ENCODE assay signal across 8 cellular contexts in the genomic region with DNA sequence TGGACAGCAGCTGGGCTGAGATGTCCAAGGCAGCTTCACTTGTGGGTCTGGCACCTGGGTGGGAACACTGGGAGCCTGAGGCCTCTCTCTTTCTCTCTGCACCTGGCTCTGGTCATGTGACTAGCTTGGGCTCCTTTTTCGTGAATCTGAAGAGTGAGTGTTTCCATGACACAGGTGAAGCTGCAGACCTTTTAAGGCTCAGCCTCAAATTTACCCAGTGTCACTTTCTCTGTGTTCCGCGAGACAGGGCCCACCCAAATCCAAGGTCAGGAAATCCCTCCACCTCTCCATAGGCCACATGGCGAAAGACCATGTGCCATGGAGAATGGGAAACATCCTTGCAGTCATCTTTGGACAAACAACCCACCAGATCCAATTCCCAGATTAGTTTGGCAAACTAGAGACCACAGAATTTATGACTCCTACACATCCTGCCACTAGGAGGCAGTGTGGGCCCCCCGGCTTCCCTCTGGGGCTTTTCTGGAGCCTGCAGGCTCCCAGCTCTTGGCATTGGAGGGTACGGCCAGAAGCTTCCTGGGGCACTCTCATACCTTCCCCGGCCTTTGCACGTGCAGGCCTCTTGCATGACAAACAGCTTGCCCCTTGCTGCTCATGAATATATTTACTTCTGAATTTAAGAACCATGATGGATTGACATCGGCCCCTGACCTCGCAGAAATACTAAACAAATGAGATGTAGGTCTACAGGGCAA.
DNase-seq lines count a peak whose midpoint lies in the region; ATAC-seq, FAIRE-seq and TF ChIP-seq lines count a peak whose summit lies in the region.

No MANE protein-coding gene starts in this region.

- H3K4me1 Mint-ChIP-seq in stimulated activated effector memory CD8-positive, alpha-beta T cell treated with anti-CD3 and anti-CD28 coated beads, Interleukin-12 subunit alpha, Interleukin-12 subunit beta, amount 100 ng/mL, for 72 hours, result no peaks in the 10 kb centered on the region

- TF ChIP-seq POLR2A in GM18505 (IDR thresholded peaks at IDR 0.05; ENCODE audit: borderline replicate concordance, extremely low read depth, insufficient read depth, insufficient read length), result no peak

- H3K27me3 ChIP-seq in keratinocyte (ENCODE audit: control insufficient read depth, extremely low read depth, insufficient read depth, low read length), result no peaks in the 10 kb centered on the region

- dilution Hi-C loops in keratinocyte (cut with MboI; ENCODE audit: extremely low pct_ligation_motif_present, low sequenced_read_pairs), result loop anchor here (25.0 kb wide), 1 partner anchor 308 kb away; no protein-coding TSS in a partner anchor

- H2AFZ ChIP-seq in keratinocyte (ENCODE audit: control insufficient read depth, low read length), result no peak overlapping the region

- no peak overlapping the region for H3K4me3 Mint-ChIP-seq in stimulated activated effector memory CD8-positive, alpha-beta T cell treated with anti-CD3 and anti-CD28 coated beads, Interleukin-12 subunit alpha, Interleukin-12 subunit beta, amount 100 ng/mL, for 72 hours

- FAIRE-seq in keratinocyte (lab: Jason Lieb, UNC), result peak; percentile 13

- H3K27ac Mint-ChIP-seq in stimulated activated effector memory CD8-positive, alpha-beta T cell treated with anti-CD3 and anti-CD28 coated beads, Interleukin-12 subunit alpha, Interleukin-12 subunit beta, amount 100 ng/mL, for 72 hours, result no peak overlapping the region

- peak; percentile 55 for DNase-seq in NCI-H82 (lab: John Stamatoyannopoulos, UW)
- no peak for DNase-seq in NCI-H82 treated with DMSO at 0.1 percent for 48 hours (lab: John Stamatoyannopoulos, UW; ENCODE audit: unreplicated experiment)
- peak; percentile 34 for DNase-seq in MV-4-11 (lab: John Stamatoyannopoulos, UW)
- DNase-seq in activated naive CD4-positive, alpha-beta T cell treated with anti-CD3 and anti-CD28 coated beads, Interleukin-2, amount 50 U/mL, for 16 hours, result peak; percentile 15
- no peak for DNase-seq in keratinocyte (ENCODE audit: low read depth, low spot score)
- DNase-seq in stimulated activated effector memory CD8-positive, alpha-beta T cell treated with anti-CD3 and anti-CD28 coated beads, Interleukin-12 subunit alpha, Interleukin-12 subunit beta, amount 100 ng/mL, for 72 hours (ENCODE audit: low spot score in 2 of 2), result peak; percentile 14 to 57

- no peaks in the 10 kb centered on the region for H3K36me3 Mint-ChIP-seq in stimulated activated effector memory CD8-positive, alpha-beta T cell treated with anti-CD3 and anti-CD28 coated beads, Interleukin-12 subunit alpha, Interleukin-12 subunit beta, amount 100 ng/mL, for 72 hours

- no peaks in the 10 kb centered on the region for H3K79me2 ChIP-seq in keratinocyte (ENCODE audit: control insufficient read depth, insufficient read depth, low read length)

- no peak overlapping the region for H3K27ac ChIP-seq in keratinocyte (ENCODE audit: control insufficient read depth, insufficient read depth, low read length)

- H3K9me3 Mint-ChIP-seq in stimulated activated effector memory CD8-positive, alpha-beta T cell treated with anti-CD3 and anti-CD28 coated beads, Interleukin-12 subunit alpha, Interleukin-12 subunit beta, amount 100 ng/mL, for 72 hours, result no peaks in the 10 kb centered on the region

- no peaks in the 10 kb centered on the region for H3K9me1 ChIP-seq in keratinocyte (ENCODE audit: control insufficient read depth, extremely low read depth, insufficient read depth, low read length)

- no peak overlapping the region for H3K4me3 ChIP-seq in keratinocyte (ENCODE audit: control insufficient read depth in 2 of 3, extremely low read depth in 1 of 3, insufficient read depth in 2 of 3, low read depth in 1 of 3, low read length in 3 of 3)

- no peaks in the 10 kb centered on the region for H4K20me1 ChIP-seq in keratinocyte (ENCODE audit: control insufficient read depth, extremely low read depth, insufficient read depth, low read length)

- no peaks in the 10 kb centered on the region for H3K9me3 ChIP-seq in keratinocyte (ENCODE audit: control insufficient read depth, low read depth, low read length)

- no peaks in the 10 kb centered on the region for H3K4me1 ChIP-seq in keratinocyte (ENCODE audit: control insufficient read depth, extremely low read depth, insufficient read depth, low read length)

- no peak overlapping the region for H3K9ac ChIP-seq in keratinocyte (ENCODE audit: control insufficient read depth, extremely low read depth, insufficient read depth, low read length)

- ATAC-seq in stimulated activated effector memory CD8-positive, alpha-beta T cell treated with anti-CD3 and anti-CD28 coated beads, Interleukin-12 subunit alpha, Interleukin-12 subunit beta, amount 100 ng/mL, for 72 hours, result no peak
- ATAC-seq in GM18505 (IDR thresholded peaks at IDR 0.05; ENCODE audit: unreplicated experiment) (no peak), GM19324 (IDR thresholded peaks at IDR 0.05; ENCODE audit: low FRiP score, unreplicated experiment) (no peak)

- TF ChIP-seq CTCF in keratinocyte (optimal IDR thresholded peaks at IDR 0.05 in 1 of 3, IDR thresholded peaks at IDR 0.05 in 1 of 3, conservative IDR thresholded peaks at IDR 0.05 in 1 of 3; ENCODE audit: extremely low read depth in 1 of 3, insufficient read depth in 2 of 3, low read length in 3 of 3), result peak; percentile 70 to 85 (median 81)

- no peak overlapping the region for H3K4me2 ChIP-seq in keratinocyte (ENCODE audit: control insufficient read depth, extremely low read depth, insufficient read depth, low read depth, low read length)

- H3K36me3 ChIP-seq in keratinocyte (ENCODE audit: control insufficient read depth in 2 of 2, extremely low read depth in 1 of 2, insufficient read depth in 2 of 2, low read length in 2 of 2), result no peaks in the 10 kb centered on the region

Comparison
In these comparisons a context has a peak if more than half of its experiments do, and no peak if none do; other contexts are left out.
1. DNase-seq: peak in NCI-H82 (single experiment), MV-4-11 (single experiment), activated naive CD4-positive, alpha-beta T cell treated with anti-CD3 and anti-CD28 coated beads, Interleukin-2, amount 50 U/mL, for 16 hours (single experiment) and stimulated activated effector memory CD8-positive, alpha-beta T cell treated with anti-CD3 and anti-CD28 coated beads, Interleukin-12 subunit alpha, Interleukin-12 subunit beta, amount 100 ng/mL, for 72 hours (2 of 2); none in NCI-H82 treated with DMSO at 0.1 percent for 48 hours (single experiment) and keratinocyte (single experiment).